In the genomic region with DNA sequence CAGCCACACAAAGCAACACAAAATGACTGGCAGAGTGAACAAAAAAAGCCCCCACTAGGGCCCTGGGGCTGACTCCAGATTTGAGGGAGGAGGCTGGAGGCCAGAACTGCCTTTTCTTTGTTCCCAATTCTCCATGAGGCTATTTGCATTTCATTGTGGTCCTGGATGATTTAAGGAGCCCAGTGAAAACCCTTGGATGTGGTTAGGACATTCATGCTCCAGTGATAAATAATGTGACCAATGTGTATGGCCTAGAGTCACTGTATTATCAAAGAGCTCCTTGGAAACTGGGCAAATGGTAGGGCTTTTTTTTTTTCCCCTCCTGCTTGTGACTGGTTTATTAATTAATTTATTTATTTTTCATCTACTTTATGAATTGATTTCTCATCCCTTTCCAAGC, we compare ENCODE assay signal across 19 cellular contexts.
DNase-seq lines count a peak whose midpoint lies in the region; ATAC-seq lines count a peak whose summit lies in the region.
"Had no signal": no experiment of that assay in that cellular context is flagged by ENCODE, and none has a peak within 500 bp of the region (broad histone marks: within the 10 kb centered on the region; RNA-seq: fewer than 3 reads in every experiment).

No MANE protein-coding gene starts in this region.

- no peaks in the 10 kb centered on the region for H3K4me1 Mint-ChIP-seq in activated CD4-positive, alpha-beta memory T cell treated with anti-CD3 and anti-CD28 coated beads for 36 hours (ENCODE audit: low read depth)
- H3K4me1 Mint-ChIP-seq: IgD-negative memory B cell had no signal

- CTCF ChIA-PET in activated CD4-positive, alpha-beta memory T cell treated with anti-CD3 and anti-CD28 coated beads for 36 hours (lab: Charles Lee) = no interaction called here

- H3K4me3 ChIP-seq in NT2/D1 (ENCODE audit: insufficient read length, low read depth) = no peak overlapping the region
- H3K4me3 ChIP-seq: Peyer's patch had no signal

- H3K9me3 ChIP-seq in NT2/D1 (ENCODE audit: insufficient read depth, low read length) = peaks cover 12% of the 10 kb centered on the region; the same call in 1 of the 2 replicates
- H3K9me3 ChIP-seq: Peyer's patch had no signal

- H3K36me3 ChIP-seq in NT2/D1 (ENCODE audit: insufficient read depth, insufficient read length, low read length) = no peaks in the 10 kb centered on the region
- H3K36me3 ChIP-seq: Peyer's patch had no signal

- no peaks in the 10 kb centered on the region for H3K4me1 ChIP-seq in NT2/D1 (ENCODE audit: insufficient read depth, insufficient read length)
- H3K4me1 ChIP-seq: Peyer's patch had no signal

- intact Hi-C loops in activated CD4-positive, alpha-beta memory T cell treated with anti-CD3 and anti-CD28 coated beads for 36 hours (cut with micrococcal nuclease) = no loop called here

- DNase-seq in AG08395 (ENCODE audit: low spot score) (peak; percentile 20), NT2/D1 (ENCODE audit: low read depth, low spot score) (peak; percentile 18), foreskin melanocyte (peak; percentile 95), myocyte (ENCODE audit: low read depth) (peak; percentile 83), COLO829 (ENCODE audit: low spot score) (no peak)
- DNase-seq in activated CD4-positive, alpha-beta memory T cell treated with anti-CD3 and anti-CD28 coated beads for 36 hours = no peak
- DNase-seq: COR-L47, DMS53, GDM1, HCEC 1CT, NCI-H1417, NCI-H2029, NCI-H2171 treated with DMSO at 0.1 percent for 48 hours, NCI-H510A, NCI-H82, Peyer's patch had no signal

- no peaks in the 10 kb centered on the region for H3K27me3 ChIP-seq in NT2/D1 (ENCODE audit: insufficient read depth, insufficient read length)
- H3K27me3 ChIP-seq: Peyer's patch had no signal

- no peaks in the 10 kb centered on the region for H3K36me3 Mint-ChIP-seq in activated CD4-positive, alpha-beta memory T cell treated with anti-CD3 and anti-CD28 coated beads for 36 hours

- H3K4me3 Mint-ChIP-seq in activated CD4-positive, alpha-beta memory T cell treated with anti-CD3 and anti-CD28 coated beads for 36 hours = no peak overlapping the region
- H3K4me3 Mint-ChIP-seq: IgD-negative memory B cell had no signal

- H3K9me3 Mint-ChIP-seq in activated CD4-positive, alpha-beta memory T cell treated with anti-CD3 and anti-CD28 coated beads for 36 hours = no peaks in the 10 kb centered on the region

- ATAC-seq in GM19397 (IDR thresholded peaks at IDR 0.05; ENCODE audit: unreplicated experiment) (no peak), GM21381 (IDR thresholded peaks at IDR 0.05; ENCODE audit: unreplicated experiment) (no peak)

- POLR2A ChIA-PET in activated CD4-positive, alpha-beta memory T cell treated with anti-CD3 and anti-CD28 coated beads for 36 hours (lab: Charles Lee) = no interaction called here

- H3K27me3 Mint-ChIP-seq in activated CD4-positive, alpha-beta memory T cell treated with anti-CD3 and anti-CD28 coated beads for 36 hours = no peaks in the 10 kb centered on the region

- H3K9ac ChIP-seq in NT2/D1 (ENCODE audit: insufficient read length, low read depth) = no peak overlapping the region

- H3K27ac Mint-ChIP-seq in activated CD4-positive, alpha-beta memory T cell treated with anti-CD3 and anti-CD28 coated beads for 36 hours = no peak overlapping the region
- H3K27ac Mint-ChIP-seq: IgD-negative memory B cell had no signal

Comparison
In these comparisons a context has a peak if more than half of its experiments do, and no peak if none do; other contexts are left out.
1. DNase-seq: peak in AG08395 (single experiment), NT2/D1 (single experiment), foreskin melanocyte (single experiment) and myocyte (single experiment); none in activated CD4-positive, alpha-beta memory T cell treated with anti-CD3 and anti-CD28 coated beads for 36 hours (single experiment) and COLO829 (single experiment).